22 cellular contexts compared by ENCODE assay signal in the genomic region with DNA sequence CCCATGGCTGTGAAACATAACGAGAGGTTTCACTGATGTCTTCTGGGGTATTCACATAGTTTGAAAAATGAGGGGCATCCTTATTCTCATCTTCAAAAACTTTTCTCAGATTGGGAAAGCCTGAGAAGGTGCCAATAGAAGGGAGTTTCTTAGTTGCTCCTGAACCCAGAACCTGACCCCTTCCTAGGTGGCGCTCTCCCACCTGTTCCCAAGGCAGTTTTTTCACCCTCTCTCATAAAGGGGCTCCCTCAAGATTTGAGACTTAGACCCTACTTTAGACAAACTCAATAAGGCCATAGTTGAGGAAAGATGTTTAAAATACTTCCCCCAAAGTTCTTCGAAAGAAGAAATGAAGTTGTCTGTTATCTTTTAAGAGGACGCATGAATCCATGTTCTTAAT.
"Had no signal": no experiment of that assay in that cellular context is flagged by ENCODE, and none has a peak within 500 bp of the region (broad histone marks: within the 10 kb centered on the region; RNA-seq: fewer than 3 reads in every experiment).

No MANE protein-coding gene starts in this region.

- H3K9me3 ChIP-seq: body of pancreas, sigmoid colon, thoracic aorta, upper lobe of right lung had no signal

- H3K4me3 Mint-ChIP-seq: activated CD4-positive, alpha-beta memory T cell treated with anti-CD3 and anti-CD28 coated beads, Interleukin-2, amount 10 ng/mL, durations not matched to agents 7 days and 5 days; activated naive CD4-positive, alpha-beta T cell treated with anti-CD3 and anti-CD28 coated beads for 36 hours; activated T-cell treated with anti-CD3 and anti-CD28 coated beads, Interleukin-2, amount 50 U/mL, for 24 hours; effector memory CD8-positive, alpha-beta T cell; mesothelial cell of epicardium; natural killer cell treated with Interleukin-12 subunit alpha and Interleukin-12 subunit beta and Interleukin-15 and Interleukin-18, amount 100 ng/mL, for 72 hours; stimulated activated naive B cell treated with anti-CD40 and anti-IgM and Interleukin-4, amounts not matched to agents 10 μg/mL and 1 μg/mL and 100 μg/mL, for 72 hours; T-helper 2 cell treated with Interferon-gamma antibody and Interleukin-4, amounts not matched to agents 5 μg/mL and 100 μg/mL, for 36 hours had no signal

- ATAC-seq: body of pancreas; effector memory CD8-positive, alpha-beta T cell; left lobe of liver; stimulated activated naive B cell treated with anti-CD40 and anti-IgM and Interleukin-4, amounts not matched to agents 10 μg/mL and 1 μg/mL and 100 μg/mL, for 72 hours; upper lobe of right lung had no signal

- H3K4me1 ChIP-seq: body of pancreas, sigmoid colon, upper lobe of right lung had no signal

- H3K4me3 ChIP-seq: body of pancreas, lung, sigmoid colon, thoracic aorta, upper lobe of right lung had no signal

- H3K36me3 ChIP-seq: sigmoid colon, thoracic aorta, upper lobe of right lung had no signal

- H3K4me1 Mint-ChIP-seq: activated CD4-positive, alpha-beta memory T cell treated with anti-CD3 and anti-CD28 coated beads, Interleukin-2, amount 10 ng/mL, durations not matched to agents 7 days and 5 days; stimulated activated naive B cell treated with anti-CD40 and anti-IgM and Interleukin-4, amounts not matched to agents 10 μg/mL and 1 μg/mL and 100 μg/mL, for 72 hours had no signal

- DNase-seq: activated CD4-positive, alpha-beta memory T cell treated with anti-CD3 and anti-CD28 coated beads, Interleukin-2, amount 10 ng/mL, durations not matched to agents 7 days and 5 days; activated CD4-positive, alpha-beta T cell treated with anti-CD3 and anti-CD28 coated beads for 48 hours; activated CD4-positive, CD25-positive, alpha-beta regulatory T cell; activated naive CD4-positive, alpha-beta T cell treated with anti-CD3 and anti-CD28 coated beads for 36 hours; activated T-cell treated with anti-CD3 and anti-CD28 coated beads, Interleukin-2, amount 50 U/mL, for 24 hours; body of pancreas; effector memory CD8-positive, alpha-beta T cell; foreskin melanocyte; glutamatergic neuron; hippocampal formation; kidney; sigmoid colon; stimulated activated CD4-positive, alpha-beta T cell treated with anti-CD3 and anti-CD28 coated beads, Interleukin-4, amount 100 ng/mL, for 4 hours; stimulated activated naive B cell treated with anti-CD40 and anti-IgM and Interleukin-4, amounts not matched to agents 10 μg/mL and 1 μg/mL and 100 μg/mL, for 72 hours; upper lobe of right lung had no signal

- H3K9me3 Mint-ChIP-seq: activated CD4-positive, alpha-beta memory T cell treated with anti-CD3 and anti-CD28 coated beads, Interleukin-2, amount 10 ng/mL, durations not matched to agents 7 days and 5 days; activated naive CD4-positive, alpha-beta T cell treated with anti-CD3 and anti-CD28 coated beads for 36 hours; activated T-cell treated with anti-CD3 and anti-CD28 coated beads, Interleukin-2, amount 50 U/mL, for 24 hours; effector memory CD8-positive, alpha-beta T cell; natural killer cell treated with Interleukin-12 subunit alpha and Interleukin-12 subunit beta and Interleukin-15 and Interleukin-18, amount 100 ng/mL, for 72 hours; stimulated activated naive B cell treated with anti-CD40 and anti-IgM and Interleukin-4, amounts not matched to agents 10 μg/mL and 1 μg/mL and 100 μg/mL, for 72 hours; T-helper 2 cell treated with Interferon-gamma antibody and Interleukin-4, amounts not matched to agents 5 μg/mL and 100 μg/mL, for 36 hours had no signal

- H3K27me3 ChIP-seq: body of pancreas, sigmoid colon, upper lobe of right lung had no signal

- H3K36me3 Mint-ChIP-seq: mesothelial cell of epicardium; natural killer cell treated with Interleukin-12 subunit alpha and Interleukin-12 subunit beta and Interleukin-15 and Interleukin-18, amount 100 ng/mL, for 72 hours; stimulated activated naive B cell treated with anti-CD40 and anti-IgM and Interleukin-4, amounts not matched to agents 10 μg/mL and 1 μg/mL and 100 μg/mL, for 72 hours had no signal

- H3K27ac Mint-ChIP-seq: activated CD4-positive, alpha-beta memory T cell treated with anti-CD3 and anti-CD28 coated beads, Interleukin-2, amount 10 ng/mL, durations not matched to agents 7 days and 5 days; activated naive CD4-positive, alpha-beta T cell treated with anti-CD3 and anti-CD28 coated beads for 36 hours; activated T-cell treated with anti-CD3 and anti-CD28 coated beads, Interleukin-2, amount 50 U/mL, for 24 hours; natural killer cell treated with Interleukin-12 subunit alpha and Interleukin-12 subunit beta and Interleukin-15 and Interleukin-18, amount 100 ng/mL, for 72 hours; stimulated activated naive B cell treated with anti-CD40 and anti-IgM and Interleukin-4, amounts not matched to agents 10 μg/mL and 1 μg/mL and 100 μg/mL, for 72 hours; T-helper 2 cell treated with Interferon-gamma antibody and Interleukin-4, amounts not matched to agents 5 μg/mL and 100 μg/mL, for 36 hours had no signal

- H3K27ac ChIP-seq: body of pancreas, epithelial cell of prostate, sigmoid colon, thoracic aorta, upper lobe of right lung had no signal
